In the genomic region with DNA sequence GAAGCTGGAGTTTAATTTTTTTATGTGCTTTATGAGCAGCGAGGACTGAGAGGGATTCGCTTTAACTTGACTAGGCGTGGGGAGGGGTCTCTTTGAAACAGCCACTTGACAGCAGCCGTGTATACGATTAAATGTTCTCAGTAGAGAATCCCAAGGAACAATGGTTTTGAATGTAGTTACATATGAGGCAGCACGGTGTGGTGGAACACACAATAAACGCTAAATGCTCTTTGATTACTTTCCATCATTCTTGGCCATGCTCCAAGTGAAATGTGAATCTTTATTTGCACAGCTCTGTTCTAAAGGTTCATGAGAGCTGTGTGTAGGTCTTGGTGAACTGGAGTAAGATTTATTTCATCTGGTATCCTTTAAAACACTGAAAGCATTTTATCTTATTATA, we compare ENCODE assay signal across 8 cellular contexts.
DNase-seq lines count a peak whose midpoint lies in the region; ATAC-seq, FAIRE-seq and TF ChIP-seq lines count a peak whose summit lies in the region.
"Had no signal": no experiment of that assay in that cellular context is flagged by ENCODE, and none has a peak within 500 bp of the region (broad histone marks: within the 10 kb centered on the region; RNA-seq: fewer than 3 reads in every experiment).

No MANE protein-coding gene starts in this region.

- H3K4me3 Mint-ChIP-seq in GM23338, result no peak overlapping the region
- no peak overlapping the region for H3K4me3 Mint-ChIP-seq in brain
- peak overlapping the region in 1 of 2 donors; percentile 52 for H3K4me3 Mint-ChIP-seq in effector memory CD8-positive, alpha-beta T cell
- H3K4me3 Mint-ChIP-seq: stimulated activated effector memory CD8-positive, alpha-beta T cell treated with anti-CD3 and anti-CD28 coated beads, Interleukin-12 subunit alpha, Interleukin-12 subunit beta, amount 100 ng/mL, for 72 hours had no signal

- no peaks in the 10 kb centered on the region for H3F3A ChIP-seq in GM23338 (replicated peaks; ENCODE audit: low read depth)

- H4K20me1 ChIP-seq in GM23338 (replicated peaks; ENCODE audit: insufficient read depth), result no peaks in the 10 kb centered on the region

- H3K27me3 Mint-ChIP-seq in GM23338 (ENCODE audit: insufficient read depth, low read depth, poor library complexity) (no peaks in the 10 kb centered on the region), brain (peaks cover under 1% of the 10 kb centered on the region)
- no peaks in the 10 kb centered on the region for H3K27me3 Mint-ChIP-seq in effector memory CD8-positive, alpha-beta T cell

- ATAC-seq in GM23338, result no peak
- no peak for ATAC-seq in effector memory CD8-positive, alpha-beta T cell (replicated peaks)

- H3K27me3 ChIP-seq in GM23338 (ENCODE audit: insufficient read depth) (no peaks in the 10 kb centered on the region), small intestine (ENCODE audit: control insufficient read depth in 2 of 2, insufficient read depth in 2 of 2, low read length in 2 of 2) (no peaks in the 10 kb centered on the region)

- H3K4me3 ChIP-seq in GM23338, result no peak overlapping the region
- H3K4me3 ChIP-seq in small intestine (ENCODE audit: low read depth in 1 of 2, low read length in 2 of 2), result no peak overlapping the region

- H3K27ac Mint-ChIP-seq in GM23338 (no peak overlapping the region), brain (peak overlapping the region; percentile 8 to 74 (median 46))
- peak overlapping the region in 1 of 2 donors; percentile 38 for H3K27ac Mint-ChIP-seq in effector memory CD8-positive, alpha-beta T cell

- no peak for FAIRE-seq in small intestine (lab: Jason Lieb, UNC)

- H3K36me3 ChIP-seq in GM23338 (ENCODE audit: insufficient read depth) (no peaks in the 10 kb centered on the region), small intestine (ENCODE audit: control insufficient read depth in 2 of 2, insufficient read depth in 2 of 2, low read length in 2 of 2) (no peaks in the 10 kb centered on the region)

- H3K36me3 Mint-ChIP-seq in GM23338 (ENCODE audit: low read depth) (no peaks in the 10 kb centered on the region), brain (no peaks in the 10 kb centered on the region)
- peaks cover 11% of the 10 kb centered on the region for H3K36me3 Mint-ChIP-seq in effector memory CD8-positive, alpha-beta T cell (ENCODE audit: insufficient read depth)

- DNase-seq in GM23338 (ENCODE audit: low spot score) (no peak), NCI-H2029 treated with DMSO at 0.1 percent for 48 hours (lab: John Stamatoyannopoulos, UW) (peak; percentile 91), small intestine (peak; percentile 55), cerebellar cortex (ENCODE audit: low spot score) (no peak), HUDEP-2 (lab: John Stamatoyannopoulos, UW; ENCODE audit: unreplicated experiment in 76 of 76) (no peak)
- DNase-seq in effector memory CD8-positive, alpha-beta T cell, result no peak

- H3K27ac ChIP-seq in GM23338 (ENCODE audit: low read depth), result no peak overlapping the region
- H3K27ac ChIP-seq in small intestine (ENCODE audit: low read depth in 1 of 2, low read length in 1 of 2), result peak overlapping the region in 1 of 2 donors; percentile 5

- no peaks in the 10 kb centered on the region for H3K79me2 ChIP-seq in GM23338 (replicated peaks; ENCODE audit: insufficient read depth)

- H3K4me1 ChIP-seq in GM23338 (ENCODE audit: insufficient read depth) (no peaks in the 10 kb centered on the region), small intestine (ENCODE audit: control insufficient read depth in 2 of 2, insufficient read depth in 1 of 2, low read depth in 1 of 2, low read length in 1 of 2) (no peaks in the 10 kb centered on the region)

- 54 to 62% (median 61%) methylated on average over 7 of the region's 7 CpGs for WGBS in small intestine, 3 donors

- no peaks in the 10 kb centered on the region for H3K9me3 ChIP-seq in small intestine (ENCODE audit: control insufficient read depth, low read depth)

- H3K9me3 Mint-ChIP-seq in GM23338 (no peaks in the 10 kb centered on the region), brain (peaks cover 0 to 4% (median 0%) of the 10 kb centered on the region in 5 experiments)
- no peaks in the 10 kb centered on the region for H3K9me3 Mint-ChIP-seq in effector memory CD8-positive, alpha-beta T cell
- H3K9me3 Mint-ChIP-seq: stimulated activated effector memory CD8-positive, alpha-beta T cell treated with anti-CD3 and anti-CD28 coated beads, Interleukin-12 subunit alpha, Interleukin-12 subunit beta, amount 100 ng/mL, for 72 hours had no signal

- TF ChIP-seq CTCF in GM23338 (conservative IDR thresholded peaks at IDR 0.05; ENCODE audit: low read depth in 2 of 2), result no peak
- no peak for TF ChIP-seq CTCF in brain (conservative IDR thresholded peaks at IDR 0.05)

- H2AFZ ChIP-seq in GM23338, result peak overlapping the region; percentile 81; the same call in 1 of the 2 replicates

- H3K4me2 ChIP-seq in GM23338, result no peak overlapping the region

- H3K4me1 Mint-ChIP-seq in GM23338 (peaks cover 3% of the 10 kb centered on the region; the same call in 2 of the 3 replicates), brain (peaks cover 68% of the 10 kb centered on the region)
- peaks cover 33 to 52% of the 10 kb centered on the region in 2 donors for H3K4me1 Mint-ChIP-seq in effector memory CD8-positive, alpha-beta T cell (ENCODE audit: low read depth in 2 of 2)

- H3K9me2 ChIP-seq in GM23338 (ENCODE audit: insufficient read depth), result no peaks in the 10 kb centered on the region

TF ChIP-seq in GM23338, 12 proteins besides CTCF, POLR2A, EP300 and RAD21 (continues in another document):
- TF ChIP-seq, protein P1, sequence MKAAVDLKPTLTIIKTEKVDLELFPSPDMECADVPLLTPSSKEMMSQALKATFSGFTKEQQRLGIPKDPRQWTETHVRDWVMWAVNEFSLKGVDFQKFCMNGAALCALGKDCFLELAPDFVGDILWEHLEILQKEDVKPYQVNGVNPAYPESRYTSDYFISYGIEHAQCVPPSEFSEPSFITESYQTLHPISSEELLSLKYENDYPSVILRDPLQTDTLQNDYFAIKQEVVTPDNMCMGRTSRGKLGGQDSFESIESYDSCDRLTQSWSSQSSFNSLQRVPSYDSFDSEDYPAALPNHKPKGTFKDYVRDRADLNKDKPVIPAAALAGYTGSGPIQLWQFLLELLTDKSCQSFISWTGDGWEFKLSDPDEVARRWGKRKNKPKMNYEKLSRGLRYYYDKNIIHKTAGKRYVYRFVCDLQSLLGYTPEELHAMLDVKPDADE (IDR thresholded peaks at IDR 0.05), result no peak
- TF ChIP-seq ZNF331 (CRISPR knock-in tag; IDR thresholded peaks at IDR 0.05; ENCODE audit: low read depth) (no peak), NANOG (IDR thresholded peaks at IDR 0.05; ENCODE audit: borderline replicate concordance) (no peak), EZH2 (IDR thresholded peaks at IDR 0.05; ENCODE audit: low read depth, unreplicated experiment) (no peak), POLR2AphosphoS5 (IDR thresholded peaks at IDR 0.05; ENCODE audit: low read depth) (no peak), STAT1 (IDR thresholded peaks at IDR 0.05; ENCODE audit: unreplicated experiment) (no peak), CREB1 (CRISPR knock-in tag; IDR thresholded peaks at IDR 0.05; ENCODE audit: low read depth) (no peak)

Comparison
In these comparisons a context has a peak if more than half of its experiments do, and no peak if none do; other contexts are left out.
1. DNase-seq: peak in NCI-H2029 treated with DMSO at 0.1 percent for 48 hours (single experiment) and small intestine (single experiment); none in GM23338 (single experiment), cerebellar cortex (single experiment), HUDEP-2 (0 of 76) and effector memory CD8-positive, alpha-beta T cell (0 of 3).